In the genomic region with DNA sequence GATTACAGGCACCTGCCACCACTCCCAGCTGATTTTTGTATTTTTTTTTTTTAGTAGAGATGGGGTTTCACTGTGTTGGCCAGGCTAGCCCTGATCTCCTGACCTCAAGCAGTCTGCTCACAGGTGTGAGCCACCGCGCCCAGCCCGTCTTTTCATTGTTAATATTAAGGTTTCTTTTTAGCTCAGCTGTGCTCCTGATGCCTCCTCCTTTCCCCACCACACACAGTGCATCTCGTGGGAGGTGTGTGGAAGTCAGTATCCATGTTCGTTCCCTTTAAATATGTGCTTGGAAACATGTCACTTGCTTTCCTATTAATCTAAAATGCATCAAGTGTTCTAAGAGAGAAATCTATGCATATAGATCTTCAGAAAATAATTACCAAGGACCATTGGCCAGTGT, we compare ENCODE assay signal across 15 cellular contexts. TPM values are rescaled to one million over a fixed set of nuclear protein-coding genes. Genes with fewer than 3 reads are reported as not detected.
DNase-seq lines count a peak whose midpoint lies in the region; ATAC-seq and TF ChIP-seq lines count a peak whose summit lies in the region.
"Had no signal": no experiment of that assay in that cellular context is flagged by ENCODE, and none has a peak within 500 bp of the region (broad histone marks: within the 10 kb centered on the region; RNA-seq: fewer than 3 reads in every experiment).

No MANE protein-coding gene starts in this region.

- H3K36me3 ChIP-seq in A673 (ENCODE audit: insufficient read depth, low read length, poor library complexity, severe bottlenecking): peaks cover 98% of the 10 kb centered on the region

- TF ChIP-seq CTCF in A673 (conservative IDR thresholded peaks at IDR 0.05; ENCODE audit: low read depth, low read length): no peak

- no peaks in the 10 kb centered on the region for H3K9me3 ChIP-seq in A673 (ENCODE audit: low read depth, low read length, poor library complexity, severe bottlenecking)
- H3K9me3 ChIP-seq: BLaER1 had no signal

- H3K4me3 Mint-ChIP-seq in central memory CD8-positive, alpha-beta T cell: no peak overlapping the region
- H3K4me3 Mint-ChIP-seq: CD14-positive monocyte; CD4-positive, alpha-beta memory T cell had no signal

- no peaks in the 10 kb centered on the region for H3K9me3 Mint-ChIP-seq in central memory CD8-positive, alpha-beta T cell
- H3K9me3 Mint-ChIP-seq: CD14-positive monocyte; CD4-positive, alpha-beta memory T cell had no signal

- H3K4me3 ChIP-seq in A673 (ENCODE audit: low read depth, low read length, poor library complexity, severe bottlenecking): no peak overlapping the region
- H3K4me3 ChIP-seq: BLaER1 had no signal

- H3K4me1 Mint-ChIP-seq in central memory CD8-positive, alpha-beta T cell: no peaks in the 10 kb centered on the region
- H3K4me1 Mint-ChIP-seq: CD14-positive monocyte; CD4-positive, alpha-beta memory T cell had no signal

- DNase-seq in A673 (ENCODE audit: low spot score) (no peak), Ammon's horn (ENCODE audit: low spot score) (peak; percentile 44), putamen (ENCODE audit: low spot score) (peak; percentile 7), ureter (ENCODE audit: low spot score) (no peak)
- no peak for DNase-seq in central memory CD8-positive, alpha-beta T cell (ENCODE audit: low spot score in 2 of 2)
- DNase-seq: AML-193; CD4-positive, alpha-beta memory T cell; DMS153; DMS79; GDM1; HCEC 1CT had no signal

- H3K27ac Mint-ChIP-seq in central memory CD8-positive, alpha-beta T cell (ENCODE audit: low read depth): peak overlapping the region; percentile 33
- H3K27ac Mint-ChIP-seq: CD14-positive monocyte had no signal

- H3K27ac ChIP-seq in A673 (ENCODE audit: low read depth, low read length, poor library complexity, severe bottlenecking): peak overlapping the region; percentile 28
- H3K27ac ChIP-seq: BLaER1, HL-60 had no signal

- H3K4me1 ChIP-seq in A673 (ENCODE audit: insufficient read depth, low read length, poor library complexity, severe bottlenecking): no peaks in the 10 kb centered on the region
- H3K4me1 ChIP-seq: BLaER1 had no signal

- CTCF ChIA-PET in A673 (lab: Charles Lee): no interaction called here

- ATAC-seq in central memory CD8-positive, alpha-beta T cell (replicated peaks; ENCODE audit: extremely low read depth, poor library complexity, severe bottlenecking): no peak
- no peak for ATAC-seq in HG02938 (IDR thresholded peaks at IDR 0.05; ENCODE audit: unreplicated experiment)

- no TSS peak for BruUV-seq in A673 (replicated peaks; lab: Mats Ljungman, UMichigan)

- H3K36me3 Mint-ChIP-seq in central memory CD8-positive, alpha-beta T cell (ENCODE audit: insufficient read depth): peaks cover 74% of the 10 kb centered on the region

- intact Hi-C loops in A673 (cut with micrococcal nuclease; ENCODE audit: unreplicated experiment): no loop called here

- no peaks in the 10 kb centered on the region for H3K27me3 ChIP-seq in A673 (replicated peaks; ENCODE audit: insufficient read depth, low read depth, low read length, poor library complexity)
- H3K27me3 ChIP-seq: BLaER1 had no signal

- no peaks in the 10 kb centered on the region for H3K27me3 Mint-ChIP-seq in central memory CD8-positive, alpha-beta T cell
- H3K27me3 Mint-ChIP-seq: CD4-positive, alpha-beta memory T cell had no signal

- POLR2A ChIA-PET in A673 (lab: Charles Lee; ENCODE audit: low non-redundant PET): no interaction called here

RNA-seq across cellular contexts. Expression of a gene that starts 53.5 kb away (rescaled TPM):
- total RNA-seq in A673 (2021): 573 and 626 TPM in 2 replicates
- 119 TPM for total RNA-seq in ureter

Comparison
In these comparisons a context has a peak if more than half of its experiments do, and no peak if none do; other contexts are left out.
1. DNase-seq: peak in Ammon's horn (single experiment) and putamen (single experiment); none in A673 (single experiment), central memory CD8-positive, alpha-beta T cell (0 of 2) and ureter (single experiment).